1 cellular context compared by ENCODE assay signal in the genomic region with DNA sequence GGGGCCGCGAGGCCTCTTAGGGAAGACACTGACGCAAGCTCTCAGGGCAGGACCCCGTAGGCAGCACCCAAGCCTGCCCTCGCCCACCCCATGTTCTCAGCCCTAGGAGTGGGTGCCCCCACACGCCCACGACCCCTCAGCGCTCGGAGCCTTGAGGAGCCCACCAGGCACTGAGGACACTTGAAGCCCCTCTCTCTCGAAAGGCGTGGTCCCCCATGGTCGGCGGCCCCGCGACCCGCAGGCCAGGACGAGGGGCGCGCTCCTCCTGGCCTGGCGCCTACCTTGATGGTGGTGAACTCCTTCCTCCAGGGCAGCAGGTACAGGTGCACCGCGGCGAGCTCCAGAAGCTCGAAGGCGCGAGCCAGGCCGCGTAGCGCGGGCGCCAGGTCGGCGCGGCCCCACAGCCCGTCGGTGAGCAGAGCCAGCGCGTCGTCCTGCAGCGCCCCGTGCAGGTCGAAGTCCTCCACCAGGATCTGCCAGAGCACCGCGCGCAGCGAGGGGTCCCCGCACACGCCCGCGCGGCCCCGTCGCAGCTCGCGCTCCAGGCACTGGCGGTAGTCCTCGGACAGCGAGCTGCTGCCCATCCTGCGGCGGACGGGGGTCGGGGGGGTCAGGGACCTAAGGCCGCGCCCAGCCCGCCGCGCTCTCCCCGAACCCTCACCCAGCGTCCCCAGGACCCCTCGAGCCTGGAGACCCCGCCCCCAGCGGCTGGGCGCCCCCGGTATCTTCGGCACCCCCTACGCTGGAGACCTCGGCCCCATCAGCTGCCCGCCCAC.
A peak's percentile ranks its signal among the peaks of the same experiment; 100 is the strongest.
TF ChIP-seq lines count a peak whose summit lies in the region.

No MANE protein-coding gene starts in this region.

TF ChIP-seq in GM23338, 12 proteins besides CTCF, POLR2A, EP300 and RAD21 (continued from another document):
- TF ChIP-seq, protein P1, sequence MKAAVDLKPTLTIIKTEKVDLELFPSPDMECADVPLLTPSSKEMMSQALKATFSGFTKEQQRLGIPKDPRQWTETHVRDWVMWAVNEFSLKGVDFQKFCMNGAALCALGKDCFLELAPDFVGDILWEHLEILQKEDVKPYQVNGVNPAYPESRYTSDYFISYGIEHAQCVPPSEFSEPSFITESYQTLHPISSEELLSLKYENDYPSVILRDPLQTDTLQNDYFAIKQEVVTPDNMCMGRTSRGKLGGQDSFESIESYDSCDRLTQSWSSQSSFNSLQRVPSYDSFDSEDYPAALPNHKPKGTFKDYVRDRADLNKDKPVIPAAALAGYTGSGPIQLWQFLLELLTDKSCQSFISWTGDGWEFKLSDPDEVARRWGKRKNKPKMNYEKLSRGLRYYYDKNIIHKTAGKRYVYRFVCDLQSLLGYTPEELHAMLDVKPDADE (IDR thresholded peaks at IDR 0.05) = peak; percentile 17; the same call in 1 of the 2 replicates
- 0 out of 2 replicates have a peak, but pooled peaks have one; percentile 10 for TF ChIP-seq CREB1 (CRISPR knock-in tag; IDR thresholded peaks at IDR 0.05; ENCODE audit: low read depth)
